ENCODE assay signal across 12 cellular contexts in genomic region chr9:97934321-97935115, GRCh38. TPM values are rescaled to one million over a fixed set of nuclear protein-coding genes. Genes with fewer than 3 reads are reported as not detected.
DNase-seq lines count a peak whose midpoint lies in the region; ATAC-seq and TF ChIP-seq lines count a peak whose summit lies in the region.
"Had no signal": no experiment of that assay in that cellular context is flagged by ENCODE, and none has a peak within 500 bp of the region (broad histone marks: within the 10 kb centered on the region; RNA-seq: fewer than 3 reads in every experiment).

No MANE protein-coding gene starts in this region.

- H3K36me3 ChIP-seq in neural cell (ENCODE audit: insufficient read depth, low read length) = no peaks in the 10 kb centered on the region

- H3K9me3 ChIP-seq in neural cell (ENCODE audit: low read length) = no peaks in the 10 kb centered on the region
- H3K9me3 ChIP-seq: mucosa of descending colon, testis had no signal

- no peaks in the 10 kb centered on the region for H4K20me1 ChIP-seq in neural cell (ENCODE audit: insufficient read depth)

- H3K27ac Mint-ChIP-seq in immature natural killer cell = no peak overlapping the region
- H3K27ac Mint-ChIP-seq: activated naive CD8-positive, alpha-beta T cell treated with anti-CD3 and anti-CD28 coated beads for 36 hours had no signal

- no peak overlapping the region for H3K27ac ChIP-seq in neural cell (ENCODE audit: low read length)
- H3K27ac ChIP-seq: testis had no signal

- H3K4me1 Mint-ChIP-seq in immature natural killer cell = peaks cover 20 to 28% of the 10 kb centered on the region in 2 donors

- no peak for ATAC-seq in GM19035 (IDR thresholded peaks at IDR 0.05; ENCODE audit: unreplicated experiment)
- ATAC-seq: mucosa of descending colon had no signal

- H3K4me2 ChIP-seq in neural cell (ENCODE audit: low read length) = no peak overlapping the region

- peaks cover 60% of the 10 kb centered on the region for H3K27me3 ChIP-seq in neural cell (ENCODE audit: insufficient read depth, low read depth, low read length)
- H3K27me3 ChIP-seq: testis had no signal

- peak overlapping the region; percentile 36 for H3K4me3 ChIP-seq in neural cell (ENCODE audit: low read length)
- H3K4me3 ChIP-seq: mucosa of descending colon, testis had no signal

- no peak for TF ChIP-seq RAD21 in neural cell (conservative IDR thresholded peaks at IDR 0.05)

- no peaks in the 10 kb centered on the region for H3K79me2 ChIP-seq in neural cell (replicated peaks; ENCODE audit: insufficient read depth, low read length)

- H3K9me2 ChIP-seq in neural cell (ENCODE audit: insufficient read depth, low read length) = no peaks in the 10 kb centered on the region

- DNase-seq in NCI-H524 (lab: John Stamatoyannopoulos, UW) (peak; percentile 35 to 51), NCI-H524 treated with DMSO at 0.1 percent for 48 hours (lab: John Stamatoyannopoulos, UW) (no peak), NCI-H1436 (lab: John Stamatoyannopoulos, UW) (peak; percentile 72), RPMI8226 (peak; percentile 4), immature natural killer cell (no peak), SIG-M5 (lab: John Stamatoyannopoulos, UW) (no peak)
- DNase-seq: activated naive CD8-positive, alpha-beta T cell treated with anti-CD3 and anti-CD28 coated beads for 36 hours; mucosa of descending colon; stimulated activated CD4-positive, alpha-beta T cell treated with anti-CD3 and anti-CD28 coated beads, Interleukin-15, amount 100 ng/mL, for 24 hours; testis had no signal

- H3K9ac ChIP-seq in neural cell (ENCODE audit: low read length) = no peak overlapping the region

- no peak for TF ChIP-seq CTCF in neural cell (IDR thresholded peaks at IDR 0.05; ENCODE audit: poor library complexity, severe bottlenecking)

- H2AFZ ChIP-seq in neural cell (ENCODE audit: low read depth, low read length) = no peak overlapping the region

- no peak overlapping the region for H3K4me3 Mint-ChIP-seq in immature natural killer cell
- H3K4me3 Mint-ChIP-seq: activated naive CD8-positive, alpha-beta T cell treated with anti-CD3 and anti-CD28 coated beads for 36 hours had no signal

- no peaks in the 10 kb centered on the region for H3K36me3 Mint-ChIP-seq in immature natural killer cell
- H3K36me3 Mint-ChIP-seq: activated naive CD8-positive, alpha-beta T cell treated with anti-CD3 and anti-CD28 coated beads for 36 hours had no signal

- no peaks in the 10 kb centered on the region for H3K9me3 Mint-ChIP-seq in immature natural killer cell
- H3K9me3 Mint-ChIP-seq: activated naive CD8-positive, alpha-beta T cell treated with anti-CD3 and anti-CD28 coated beads for 36 hours had no signal

- TF ChIP-seq EP300 in neural cell (conservative IDR thresholded peaks at IDR 0.05; ENCODE audit: poor library complexity, severe bottlenecking) = no peak

- H3F3A ChIP-seq in neural cell (ENCODE audit: insufficient read depth, low read length, poor library complexity, severe bottlenecking) = peaks cover 4% of the 10 kb centered on the region

- no peaks in the 10 kb centered on the region for H3K27me3 Mint-ChIP-seq in immature natural killer cell (ENCODE audit: low read depth in 3 of 3)
- H3K27me3 Mint-ChIP-seq: activated naive CD8-positive, alpha-beta T cell treated with anti-CD3 and anti-CD28 coated beads for 36 hours had no signal

TF ChIP-seq in neural cell, 6 proteins besides CTCF, POLR2A, EP300 and RAD21:
- TF ChIP-seq POLR2AphosphoS5 (IDR thresholded peaks at IDR 0.05) (peak; percentile 20), MXI1 (conservative IDR thresholded peaks at IDR 0.05; ENCODE audit: poor library complexity, severe bottlenecking) (no peak)

RNA-seq across cellular contexts. Expression of gene HEMGN, which starts 3.5 kb away (rescaled TPM):
- not detected in 2 replicates for polyA plus RNA-seq in neural cell
- not detected in 2 replicates for polyA minus RNA-seq in neural cell
- polyA plus RNA-seq in immature natural killer cell = 1 to 10 TPM in 1 of 3 donors, under 1 TPM in 2; 0.77 to 1.8 (median 0.97) TPM

RNA-seq across cellular contexts. Expression of gene TRMO, which starts 12.2 kb away (rescaled TPM):
- polyA plus RNA-seq in neural cell (15.0 and 15.4 TPM in 2 replicates), immature natural killer cell (10 to 100 TPM in 1 of 3 donors, 1 to 10 TPM in 2; 5.9 to 11.4 (median 7.9) TPM)
- 24.5 and 27.5 TPM in 2 replicates for polyA minus RNA-seq in neural cell

RNA-seq across cellular contexts. Expression of gene ANP32B, which starts 48.6 kb away (rescaled TPM):
- 3.7 and 4.1 TPM in 2 replicates for polyA plus RNA-seq in neural cell
- polyA minus RNA-seq in neural cell = 2.2 and 4.5 TPM in 2 replicates
- 10 to 100 TPM; 33.9 to 53.7 (median 39.1) TPM for polyA plus RNA-seq in immature natural killer cell

Comparison
In these comparisons a context has a peak if more than half of its experiments do, and no peak if none do; other contexts are left out.
1. DNase-seq: peak in NCI-H524 (2 of 2), NCI-H1436 (single experiment) and RPMI8226 (single experiment); none in NCI-H524 treated with DMSO at 0.1 percent for 48 hours (single experiment), immature natural killer cell (0 of 3) and SIG-M5 (single experiment).